In genomic region chr7:151060416-151061234, GRCh38 we compare ENCODE assay signal across 8 cellular contexts. TPM values are rescaled to one million over a fixed set of nuclear protein-coding genes. Genes with fewer than 3 reads are reported as not detected.
A peak's percentile ranks its signal among the peaks of the same experiment; 100 is the strongest.
DNase-seq lines count a peak whose midpoint lies in the region; ATAC-seq, FAIRE-seq and TF ChIP-seq lines count a peak whose summit lies in the region.

No MANE protein-coding gene starts in this region.

- intact Hi-C loops in endothelial cell of umbilical vein (cut with micrococcal nuclease) = loop anchor here (1.0 kb wide), 1 partner anchor 51 kb away; no protein-coding TSS in a partner anchor

- H3K79me2 ChIP-seq in endothelial cell of umbilical vein (ENCODE audit: control insufficient read depth, insufficient read depth, low read length) = peaks cover 34% of the 10 kb centered on the region

- no peaks in the 10 kb centered on the region for H4K20me1 ChIP-seq in endothelial cell of umbilical vein (replicated peaks; ENCODE audit: control insufficient read depth, extremely low read depth, insufficient read depth, low read length)

- H3K27me3 Mint-ChIP-seq in naive thymus-derived CD8-positive, alpha-beta T cell = no peaks in the 10 kb centered on the region

- peaks cover 3 to 16% of the 10 kb centered on the region in 2 experiments for H3K36me3 ChIP-seq in endothelial cell of umbilical vein (ENCODE audit: control insufficient read depth in 2 of 2, extremely low read depth in 1 of 2, insufficient read depth in 2 of 2, low read length in 2 of 2)

- peak; percentile 14 for TF ChIP-seq CTCF in AG04449 (IDR thresholded peaks at IDR 0.05; ENCODE audit: insufficient read depth, low read length, missing control alignments)
- TF ChIP-seq CTCF in GM12865 (IDR thresholded peaks at IDR 0.05; ENCODE audit: insufficient read depth, low read depth, low read length, missing control alignments) = no peak
- peak in 1 of 2 donors; percentile 13 for TF ChIP-seq CTCF in endothelial cell of umbilical vein (IDR thresholded peaks at IDR 0.05; ENCODE audit: extremely low read depth in 1 of 2, insufficient read depth in 1 of 2, low read depth in 1 of 2, low read length in 2 of 2)

- no peak for TF ChIP-seq POLR2A in endothelial cell of umbilical vein (IDR thresholded peaks at IDR 0.05; ENCODE audit: low read depth, low read length)

- H3K4me1 ChIP-seq in endothelial cell of umbilical vein (ENCODE audit: control insufficient read depth, extremely low read depth, insufficient read depth, low read length) = peaks cover 29% of the 10 kb centered on the region

- H3K4me3 Mint-ChIP-seq in naive thymus-derived CD8-positive, alpha-beta T cell = peak overlapping the region; percentile 80 to 97 (median 86)

- no peaks in the 10 kb centered on the region for H3K9me3 Mint-ChIP-seq in naive thymus-derived CD8-positive, alpha-beta T cell

- DNase-seq in AG04449 (ENCODE audit: low read depth, low spot score) (no peak), GM12865 (ENCODE audit: low read depth) (no peak), endothelial cell of umbilical vein (ENCODE audit: low read depth, low spot score) (peak; percentile 32), NCI-H2107 (lab: John Stamatoyannopoulos, UW) (no peak)
- no peak for DNase-seq in naive thymus-derived CD8-positive, alpha-beta T cell

- peak overlapping the region in 7 of 10 donors; percentile 60 to 85 (median 66) for H3K27ac Mint-ChIP-seq in naive thymus-derived CD8-positive, alpha-beta T cell

- H3K4me3 ChIP-seq in AG04449 (ENCODE audit: low read depth, low read length) (peak overlapping the region; percentile 75), GM12865 (ENCODE audit: low read depth, low read length) (peak overlapping the region; percentile 80), endothelial cell of umbilical vein (replicated peaks in 1 of 3; ENCODE audit: insufficient read depth in 1 of 3, low read depth in 1 of 3, low read length in 3 of 3) (peak overlapping the region; percentile 66 to 83 (median 78))

- no peaks in the 10 kb centered on the region for H3K9me3 ChIP-seq in endothelial cell of umbilical vein (replicated peaks; ENCODE audit: control insufficient read depth, insufficient read depth, low read length)

- no TSS peak for BruUV-seq in endothelial cell of umbilical vein (replicated peaks; lab: Mats Ljungman, UMichigan)

- H3K36me3 Mint-ChIP-seq in naive thymus-derived CD8-positive, alpha-beta T cell = peaks cover 0 to 14% (median 0%) of the 10 kb centered on the region in 3 donors

- peak overlapping the region; percentile 22 for H3K27ac ChIP-seq in endothelial cell of umbilical vein (ENCODE audit: insufficient read depth, low read depth, low read length)

- peak overlapping the region; percentile 80 for H3K4me2 ChIP-seq in endothelial cell of umbilical vein (ENCODE audit: insufficient read depth, low read length)

- ATAC-seq in SK-N-SH treated with all-trans-retinoic acid at 6 μM for 48 hours (peak; percentile 0; the same call in 2 of the 3 replicates), GM21515 (IDR thresholded peaks at IDR 0.05; ENCODE audit: unreplicated experiment) (no peak), GM18861 (IDR thresholded peaks at IDR 0.05; ENCODE audit: unreplicated experiment) (no peak)
- no peak for ATAC-seq in naive thymus-derived CD8-positive, alpha-beta T cell

- no peaks in the 10 kb centered on the region for H3K27me3 ChIP-seq in endothelial cell of umbilical vein (ENCODE audit: control insufficient read depth in 2 of 2, insufficient read depth in 2 of 2, low read length in 2 of 2)

- H3K9ac ChIP-seq in endothelial cell of umbilical vein (replicated peaks; ENCODE audit: extremely low read depth, insufficient read depth, low read length) = peak overlapping the region; percentile 70

- FAIRE-seq in endothelial cell of umbilical vein (lab: Jason Lieb, UNC) = peak; percentile 63

- CTCF ChIA-PET in AG04449 (lab: Yijun Ruan, JAX) = interaction anchor here (0.6 to 4.8 kb wide), 11 partner anchors 8 to 64 kb away, joined by 3 to 48 read pairs (median 4); no protein-coding TSS in a partner anchor
- CTCF ChIA-PET in endothelial cell of umbilical vein (lab: Charles Lee) = interaction anchor here (0.8 to 2.8 kb wide), 12 partner anchors 8 to 98 kb away, joined by 3 to 11 read pairs (median 4); partner anchors contain the start of genes ABCB8 and FASTK

- H3K4me1 Mint-ChIP-seq in naive thymus-derived CD8-positive, alpha-beta T cell = peaks cover 17 to 47% (median 41%) of the 10 kb centered on the region in 4 donors

- H2AFZ ChIP-seq in endothelial cell of umbilical vein (ENCODE audit: low read depth, low read length) = no peak overlapping the region

- dilution Hi-C loops in endothelial cell of umbilical vein (cut with MboI; ENCODE audit: extremely low pct_ligation_motif_present, low sequenced_read_pairs) = no loop called here

- H3K9me1 ChIP-seq in endothelial cell of umbilical vein (replicated peaks; ENCODE audit: control insufficient read depth, extremely low read depth, insufficient read depth, low read length) = no peaks in the 10 kb centered on the region

- POLR2A ChIA-PET in AG04449 (lab: Yijun Ruan, JAX) = interaction anchor here (1.2 kb wide), 2 partner anchors 20 to 32 kb away, joined by 3 to 4 read pairs; partner anchors contain the start of genes ABCB8 and FASTK
- POLR2A ChIA-PET in endothelial cell of umbilical vein (lab: Charles Lee) = interaction anchor here (0.7 to 1.5 kb wide), 2 partner anchors 9 to 22 kb away, joined by 4 to 7 read pairs; no protein-coding TSS in a partner anchor
- POLR2A ChIA-PET in naive thymus-derived CD8-positive, alpha-beta T cell (lab: Charles Lee) = interaction anchor here (1.7 to 5.2 kb wide), 2 partner anchors 18 to 32 kb away, joined by 7 to 42 read pairs; partner anchors contain the start of genes ABCB8 and FASTK

RNA-seq across cellular contexts. Expression of gene SLC4A2, which starts 1.2 kb away (rescaled TPM):
- 172 and 187 TPM in 2 replicates for total RNA-seq in endothelial cell of umbilical vein
- polyA plus RNA-seq in endothelial cell of umbilical vein = 108 and 120 TPM in 2 replicates
- polyA plus RNA-seq in endothelial cell of umbilical vein (2011; cell fraction: cytosol; rRNA removed) = 61.7 and 85.5 TPM in 2 replicates
- 212 and 275 TPM in 2 replicates for polyA plus RNA-seq in endothelial cell of umbilical vein (2011; cell fraction: nucleus; rRNA removed)
- polyA plus RNA-seq in endothelial cell of umbilical vein (2012) = 88.3 and 96.7 TPM in 2 replicates
- polyA minus RNA-seq in endothelial cell of umbilical vein = 80.3 and 101 TPM in 2 replicates
- polyA minus RNA-seq in endothelial cell of umbilical vein (2011; cell fraction: cytosol; rRNA and poly(A)+ RNA removed) = 86.0 TPM
- 66.8 and 91.7 TPM in 2 replicates for polyA minus RNA-seq in endothelial cell of umbilical vein (2011; cell fraction: nucleus; rRNA and poly(A)+ RNA removed)
- 10 to 100 TPM; 52.5 to 60.6 TPM for total RNA-seq in naive thymus-derived CD8-positive, alpha-beta T cell
- polyA plus RNA-seq in naive thymus-derived CD8-positive, alpha-beta T cell = 10 to 100 TPM; 10.1 to 18.0 (median 14.8) TPM

RNA-seq across cellular contexts. Expression of gene CDK5, which starts 2.9 kb away (rescaled TPM):
- total RNA-seq in endothelial cell of umbilical vein = 16.5 and 17.7 TPM in 2 replicates
- polyA plus RNA-seq in endothelial cell of umbilical vein = 38.2 and 38.3 TPM in 2 replicates
- polyA plus RNA-seq in endothelial cell of umbilical vein (2011; cell fraction: cytosol; rRNA removed) = 29.4 and 30.9 TPM in 2 replicates
- 14.6 and 17.3 TPM in 2 replicates for polyA plus RNA-seq in endothelial cell of umbilical vein (2011; cell fraction: nucleus; rRNA removed)
- polyA plus RNA-seq in endothelial cell of umbilical vein (2012) = 18.6 and 21.8 TPM in 2 replicates
- 20.5 and 26.6 TPM in 2 replicates for polyA minus RNA-seq in endothelial cell of umbilical vein
- 22.8 TPM for polyA minus RNA-seq in endothelial cell of umbilical vein (2011; cell fraction: cytosol; rRNA and poly(A)+ RNA removed)
- polyA minus RNA-seq in endothelial cell of umbilical vein (2011; cell fraction: nucleus; rRNA and poly(A)+ RNA removed) = 4.3 and 5.0 TPM in 2 replicates
- total RNA-seq in naive thymus-derived CD8-positive, alpha-beta T cell = 1 to 10 TPM; 4.1 to 6.0 TPM
- polyA plus RNA-seq in naive thymus-derived CD8-positive, alpha-beta T cell = 10 to 100 TPM; 10.7 to 13.2 (median 11.7) TPM

RNA-seq across cellular contexts. Expression of gene ASIC3, which starts 12.3 kb away (rescaled TPM):
- 0.69 and 1.4 TPM in 2 replicates for total RNA-seq in endothelial cell of umbilical vein
- polyA plus RNA-seq in endothelial cell of umbilical vein = 0.70 and 1.1 TPM in 2 replicates
- 0.14 and 0.16 TPM in 2 replicates for polyA plus RNA-seq in endothelial cell of umbilical vein (2011; cell fraction: cytosol; rRNA removed)
- polyA plus RNA-seq in endothelial cell of umbilical vein (2011; cell fraction: nucleus; rRNA removed) = 3.4 and 5.3 TPM in 2 replicates
- polyA plus RNA-seq in endothelial cell of umbilical vein (2012) = 1.0 and 1.6 TPM in 2 replicates
- polyA minus RNA-seq in endothelial cell of umbilical vein = 0.34 and 0.38 TPM in 2 replicates
- 1.7 TPM for polyA minus RNA-seq in endothelial cell of umbilical vein (2011; cell fraction: cytosol; rRNA and poly(A)+ RNA removed)
- polyA minus RNA-seq in endothelial cell of umbilical vein (2011; cell fraction: nucleus; rRNA and poly(A)+ RNA removed) = 1.1 and 1.5 TPM in 2 replicates
- 10 to 100 TPM; 13.5 TPM for total RNA-seq in naive thymus-derived CD8-positive, alpha-beta T cell
- not detected for polyA plus RNA-seq in naive thymus-derived CD8-positive, alpha-beta T cell

RNA-seq across cellular contexts. Expression of gene FASTK, which starts 20.0 kb away (rescaled TPM):
- total RNA-seq in endothelial cell of umbilical vein = 71.6 and 73.3 TPM in 2 replicates
- 113 and 137 TPM in 2 replicates for polyA plus RNA-seq in endothelial cell of umbilical vein
- polyA plus RNA-seq in endothelial cell of umbilical vein (2011; cell fraction: cytosol; rRNA removed) = 55.7 and 77.7 TPM in 2 replicates
- 288 and 335 TPM in 2 replicates for polyA plus RNA-seq in endothelial cell of umbilical vein (2011; cell fraction: nucleus; rRNA removed)
- 31.6 and 43.3 TPM in 2 replicates for polyA plus RNA-seq in endothelial cell of umbilical vein (2012)
- 35.7 and 52.0 TPM in 2 replicates for polyA minus RNA-seq in endothelial cell of umbilical vein
- 35.4 TPM for polyA minus RNA-seq in endothelial cell of umbilical vein (2011; cell fraction: cytosol; rRNA and poly(A)+ RNA removed)
- polyA minus RNA-seq in endothelial cell of umbilical vein (2011; cell fraction: nucleus; rRNA and poly(A)+ RNA removed) = 58.6 and 76.5 TPM in 2 replicates
- total RNA-seq in naive thymus-derived CD8-positive, alpha-beta T cell = 100 to 1,000 TPM; 145 TPM
- polyA plus RNA-seq in naive thymus-derived CD8-positive, alpha-beta T cell = 10 to 100 TPM; 38.8 to 63.6 (median 44.2) TPM

RNA-seq across cellular contexts. Expression of gene TMUB1, which starts 22.7 kb away (rescaled TPM):
- total RNA-seq in endothelial cell of umbilical vein = 36.7 and 41.3 TPM in 2 replicates
- 45.3 and 66.0 TPM in 2 replicates for polyA plus RNA-seq in endothelial cell of umbilical vein
- 22.1 and 32.3 TPM in 2 replicates for polyA plus RNA-seq in endothelial cell of umbilical vein (2011; cell fraction: cytosol; rRNA removed)
- 20.0 and 21.2 TPM in 2 replicates for polyA plus RNA-seq in endothelial cell of umbilical vein (2011; cell fraction: nucleus; rRNA removed)
- polyA plus RNA-seq in endothelial cell of umbilical vein (2012) = 19.6 and 25.4 TPM in 2 replicates
- 6.5 and 13.0 TPM in 2 replicates for polyA minus RNA-seq in endothelial cell of umbilical vein
- 17.2 TPM for polyA minus RNA-seq in endothelial cell of umbilical vein (2011; cell fraction: cytosol; rRNA and poly(A)+ RNA removed)
- 5.0 and 9.3 TPM in 2 replicates for polyA minus RNA-seq in endothelial cell of umbilical vein (2011; cell fraction: nucleus; rRNA and poly(A)+ RNA removed)
- 10 to 100 TPM; 41.8 to 45.6 TPM for total RNA-seq in naive thymus-derived CD8-positive, alpha-beta T cell
- 10 to 100 TPM; 42.9 to 70.6 (median 49.1) TPM for polyA plus RNA-seq in naive thymus-derived CD8-positive, alpha-beta T cell
